Comparison of ENCODE assay signal across 13 cellular contexts in the genomic region with DNA sequence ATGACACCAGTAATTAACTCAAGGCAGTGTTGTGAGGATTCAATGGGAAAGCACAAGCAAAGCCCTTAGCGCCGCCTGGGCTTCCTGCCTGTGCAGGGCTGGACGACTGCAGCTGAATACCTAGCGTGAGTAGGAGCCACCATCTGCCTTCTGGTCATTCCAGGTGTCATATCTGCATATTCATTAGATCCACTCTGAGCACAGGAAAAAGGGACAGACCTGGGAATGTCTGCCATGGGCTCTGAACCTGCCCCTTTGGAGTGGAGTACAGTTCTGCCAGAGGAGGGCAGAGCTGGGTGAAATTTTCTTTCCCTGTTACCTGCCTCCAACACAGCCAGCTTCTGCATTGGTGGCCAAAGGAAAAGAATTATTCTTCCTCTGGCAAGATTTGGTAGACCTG.
"Had no signal": no experiment of that assay in that cellular context is flagged by ENCODE, and none has a peak within 500 bp of the region (broad histone marks: within the 10 kb centered on the region; RNA-seq: fewer than 3 reads in every experiment).

No MANE protein-coding gene starts in this region.

- H3K4me3 ChIP-seq: body of pancreas, thyroid gland had no signal

- H3K27me3 Mint-ChIP-seq: central memory CD8-positive, alpha-beta T cell had no signal

- H3K27ac ChIP-seq: body of pancreas, thyroid gland had no signal

- H3K4me3 Mint-ChIP-seq: activated T-cell treated with anti-CD3 and anti-CD28 coated beads, Interleukin-2, amount 50 U/mL, for 24 hours; central memory CD8-positive, alpha-beta T cell had no signal

- H3K27me3 ChIP-seq: thyroid gland had no signal

- H3K36me3 ChIP-seq: thyroid gland had no signal

- H3K9me3 ChIP-seq: body of pancreas, thyroid gland had no signal

- H3K4me1 Mint-ChIP-seq: central memory CD8-positive, alpha-beta T cell had no signal

- DNase-seq: activated effector memory CD4-positive, alpha-beta T cell treated with Interleukin-2 at 50 U/mL for 16 hours; activated T-cell treated with anti-CD3 and anti-CD28 coated beads, Interleukin-2, amount 50 U/mL, for 24 hours; amniotic stem cell; body of pancreas; dermis blood vessel endothelial cell; erythroblast; glutamatergic neuron; T-helper 2 cell; thyroid gland had no signal

- H3K9me3 Mint-ChIP-seq: activated naive CD4-positive, alpha-beta T cell treated with anti-CD3 and anti-CD28 coated beads, Interleukin-2, amount 50 U/mL, for 72 hours; activated T-cell treated with anti-CD3 and anti-CD28 coated beads, Interleukin-2, amount 50 U/mL, for 24 hours had no signal

- H3K36me3 Mint-ChIP-seq: activated naive CD4-positive, alpha-beta T cell treated with anti-CD3 and anti-CD28 coated beads, Interleukin-2, amount 50 U/mL, for 72 hours had no signal

- H3K4me1 ChIP-seq: body of pancreas, thyroid gland had no signal

- H3K27ac Mint-ChIP-seq: activated naive CD4-positive, alpha-beta T cell treated with anti-CD3 and anti-CD28 coated beads, Interleukin-2, amount 50 U/mL, for 72 hours; activated T-cell treated with anti-CD3 and anti-CD28 coated beads, Interleukin-2, amount 50 U/mL, for 24 hours had no signal

- ATAC-seq: activated CD4-positive, CD25-positive, alpha-beta regulatory T cell treated with anti-CD3 and anti-CD28 coated beads, Interleukin-2, amount 50 U/mL, for 24 hours; activated naive CD4-positive, alpha-beta T cell treated with anti-CD3 and anti-CD28 coated beads, Interleukin-2, amount 50 U/mL, for 72 hours; body of pancreas; left lobe of liver had no signal
